ENCODE assay signal across 22 cellular contexts in the genomic region with DNA sequence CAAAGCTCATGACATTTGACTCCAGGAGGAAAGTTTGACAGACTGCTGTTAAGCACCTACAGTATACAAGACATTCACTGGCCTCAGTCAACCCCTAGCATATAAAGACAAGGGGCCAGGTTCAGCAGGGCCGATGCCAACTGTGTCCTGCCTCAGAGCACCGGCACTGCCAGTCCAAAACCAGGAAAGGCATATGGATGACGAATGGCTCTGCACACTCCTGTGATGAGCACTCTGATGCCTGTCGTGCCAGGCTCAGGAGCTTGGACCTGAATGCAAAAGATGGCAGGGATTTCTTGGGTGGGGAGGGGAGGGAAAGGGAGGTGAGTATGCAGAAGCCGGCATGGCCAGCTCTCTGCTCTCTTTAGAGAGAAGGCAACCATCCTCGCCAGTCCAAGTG. TPM values are rescaled to one million over a fixed set of nuclear protein-coding genes. Genes with fewer than 3 reads are reported as not detected.
"Had no signal": no experiment of that assay in that cellular context is flagged by ENCODE, and none has a peak within 500 bp of the region (broad histone marks: within the 10 kb centered on the region; RNA-seq: fewer than 3 reads in every experiment).

No MANE protein-coding gene starts in this region.

- H3K4me3 ChIP-seq: dorsolateral prefrontal cortex, gastrocnemius medialis, left lung, lower lobe of right lung, prostate gland, right lobe of liver, stomach, suprapubic skin, thyroid gland, upper lobe of right lung had no signal

- DNase-seq: caudate nucleus; cortex of kidney; dorsolateral prefrontal cortex; effector CD8-positive, alpha-beta T cell; gastrocnemius medialis; glutamatergic neuron; left lung; lower lobe of right lung; midbrain; occipital lobe; right lobe of liver; stimulated activated CD4-positive, alpha-beta T cell treated with anti-CD3 and anti-CD28 coated beads, Interleukin-2, amount 100 ng/mL, for 24 hours; stimulated activated CD4-positive, alpha-beta T cell treated with anti-CD3 and anti-CD28 coated beads, Interleukin-4, amount 100 ng/mL, for 4 hours; stimulated activated naive CD4-positive, alpha-beta T cell; stomach; thyroid gland; upper lobe of right lung had no signal

- H3K9me3 ChIP-seq: gastrocnemius medialis, left lung, lower lobe of right lung, prostate gland, right lobe of liver, stomach, suprapubic skin, thyroid gland, upper lobe of right lung had no signal

- H3K36me3 ChIP-seq: gastrocnemius medialis, left lung, prostate gland, right lobe of liver, suprapubic skin, thyroid gland, upper lobe of right lung had no signal

- H3K4me1 ChIP-seq: parathyroid adenoma, prostate gland had no signal

- H3K27ac ChIP-seq: dorsolateral prefrontal cortex, left lung, lower lobe of right lung, parathyroid adenoma, prostate gland, right lobe of liver, suprapubic skin, thyroid gland, upper lobe of right lung had no signal

- ATAC-seq: esophagus mucosa; gastrocnemius medialis; left lung; lower lobe of right lung; natural killer cell treated with Interleukin-12 subunit alpha and Interleukin-12 subunit beta and Interleukin-15 and Interleukin-18, amount 100 ng/mL, for 72 hours; right lobe of liver; upper lobe of right lung had no signal

- H3K27me3 ChIP-seq: left lung, right lobe of liver, thyroid gland, upper lobe of right lung had no signal

RNA-seq across cellular contexts. Expression of a gene that starts 38.9 kb away (rescaled TPM):
- total RNA-seq: natural killer cell treated with Interleukin-12 subunit alpha and Interleukin-12 subunit beta and Interleukin-15 and Interleukin-18, amount 100 ng/mL, for 72 hours had no signal

RNA-seq across cellular contexts. Expression of a gene that starts 39.0 kb away (rescaled TPM):
- total RNA-seq: natural killer cell treated with Interleukin-12 subunit alpha and Interleukin-12 subunit beta and Interleukin-15 and Interleukin-18, amount 100 ng/mL, for 72 hours had no signal
